11 cellular contexts compared by ENCODE assay signal in genomic region chr19:58054792-58055482, GRCh38. TPM values are rescaled to one million over a fixed set of nuclear protein-coding genes. Genes with fewer than 3 reads are reported as not detected.
DNase-seq lines count a peak whose midpoint lies in the region; ATAC-seq and TF ChIP-seq lines count a peak whose summit lies in the region.
"Had no signal": no experiment of that assay in that cellular context is flagged by ENCODE, and none has a peak within 500 bp of the region (broad histone marks: within the 10 kb centered on the region; RNA-seq: fewer than 3 reads in every experiment).

No MANE protein-coding gene starts in this region.

- TF ChIP-seq CTCF in right lobe of liver (IDR thresholded peaks at IDR 0.05) (peak in 1 of 4 donors; percentile 8), thoracic aorta (IDR thresholded peaks at IDR 0.05) (no peak)

- WGBS in right lobe of liver (ENCODE audit: insufficient coverage, low coverage, low lambda C conversion rate, missing lambda C conversion rate), result 7% methylated on average over 29 of the region's 29 CpGs

- intact Hi-C loops in right lobe of liver (cut with DNase I), result no loop called here

- H3K4me3 ChIP-seq in right lobe of liver (peak overlapping the region in 2 of 3 donors; percentile 13 to 19), thoracic aorta (peak overlapping the region; percentile 64)
- H3K4me3 ChIP-seq: smooth muscle cell had no signal

- no peak for TF ChIP-seq POLR2A in right lobe of liver (IDR thresholded peaks at IDR 0.05)

- no peaks in the 10 kb centered on the region for H3K4me1 ChIP-seq in right lobe of liver
- H3K4me1 ChIP-seq in thoracic aorta (ENCODE audit: control insufficient read depth in 1 of 2, low read depth in 2 of 2), result peaks cover 0 to 6% of the 10 kb centered on the region in 2 donors

- peak overlapping the region in 2 of 3 donors; percentile 19 to 21 for H3K27ac ChIP-seq in right lobe of liver
- peak overlapping the region in 1 of 2 donors; percentile 44 for H3K27ac ChIP-seq in thoracic aorta

- no peaks in the 10 kb centered on the region for H3K27me3 ChIP-seq in right lobe of liver
- no peaks in the 10 kb centered on the region for H3K27me3 ChIP-seq in thoracic aorta (replicated peaks; ENCODE audit: insufficient read depth)

- peak in 2 of 4 donors; percentile 21 to 29 for ATAC-seq in right lobe of liver
- no peak for ATAC-seq in thoracic aorta (ENCODE audit: insufficient number of reproducible peaks, low FRiP score, low read depth)
- no peak for ATAC-seq in HG02981 (IDR thresholded peaks at IDR 0.05; ENCODE audit: unreplicated experiment)

- H3K36me3 ChIP-seq in right lobe of liver (no peaks in the 10 kb centered on the region), thoracic aorta (no peaks in the 10 kb centered on the region)

- DNase-seq in NCI-H82 (lab: John Stamatoyannopoulos, UW) (peak; percentile 42), NCI-H82 treated with DMSO at 0.1 percent for 48 hours (lab: John Stamatoyannopoulos, UW; ENCODE audit: unreplicated experiment) (no peak), cerebellum (ENCODE audit: low spot score) (peak; percentile 78), right lobe of liver (no peak), thoracic aorta (ENCODE audit: low spot score) (no peak), NOMO-1 treated with dmso at 0.1 percent for 144 hours (lab: John Stamatoyannopoulos, UW; ENCODE audit: unreplicated experiment) (no peak)
- no peak for DNase-seq in activated CD8-positive, alpha-beta memory T cell treated with anti-CD3 and anti-CD28 coated beads, Interleukin-2, amount 50 U/mL, for 4 hours
- DNase-seq: activated T-cell treated with anti-CD3 and anti-CD28 coated beads, Interleukin-2, amount 50 U/mL, for 1 hour had no signal

- H3K9me3 ChIP-seq in right lobe of liver (no peaks in the 10 kb centered on the region), thoracic aorta (peaks cover 3% of the 10 kb centered on the region)

RNA-seq across cellular contexts. Expression of gene ZNF135, which starts 4.1 kb away (rescaled TPM):
- total RNA-seq in cerebellum, result 19.3 TPM
- under 1 TPM; 0.12 to 0.71 (median 0.32) TPM for total RNA-seq in right lobe of liver
- total RNA-seq in thoracic aorta, result 1 to 10 TPM; 7.6 to 9.5 TPM

RNA-seq across cellular contexts. Expression of gene ZSCAN1, which starts 21.1 kb away (rescaled TPM):
- total RNA-seq in cerebellum, result 0.36 TPM
- total RNA-seq in right lobe of liver, result not detected
- not detected for total RNA-seq in thoracic aorta
- total RNA-seq: NCI-H460, smooth muscle cell had no signal

RNA-seq across cellular contexts. Expression of gene ZSCAN18, which starts 43.1 kb away (rescaled TPM):
- total RNA-seq in cerebellum, result 78.6 TPM
- total RNA-seq in right lobe of liver, result 10 to 100 TPM in 4 of 6 experiments, 1 to 10 TPM in 2; 6.3 to 17.1 (median 10.7) TPM
- total RNA-seq in thoracic aorta, result 100 to 1,000 TPM in 1 of 2 donors, 10 to 100 TPM in 1; 90.9 to 102 TPM

RNA-seq across cellular contexts. Expression of gene ZNF606, which starts 52.3 kb away (rescaled TPM):
- total RNA-seq in cerebellum (55.9 TPM), right lobe of liver (1 to 10 TPM; 3.1 to 7.1 (median 5.0) TPM), thoracic aorta (10 to 100 TPM; 13.7 to 24.5 TPM)

Comparison
In these comparisons a context has a peak if more than half of its experiments do, and no peak if none do; other contexts are left out.
1. DNase-seq: peak in NCI-H82 (single experiment) and cerebellum (single experiment); none in NCI-H82 treated with DMSO at 0.1 percent for 48 hours (single experiment), right lobe of liver (0 of 3), thoracic aorta (single experiment), NOMO-1 treated with dmso at 0.1 percent for 144 hours (single experiment) and activated CD8-positive, alpha-beta memory T cell treated with anti-CD3 and anti-CD28 coated beads, Interleukin-2, amount 50 U/mL, for 4 hours (single experiment).
2. RNA of gene ZNF135, which starts 4.1 kb away (total RNA-seq): 19.3 TPM in cerebellum (single experiment) and 7.6 to 9.5 TPM in thoracic aorta; 0.12 to 0.71 TPM in right lobe of liver; every median in the first group is over 4 times any median in the second.